8 cellular contexts compared by ENCODE assay signal in genomic region chr16:70416748-70417616, GRCh38. TPM values are rescaled to one million over a fixed set of nuclear protein-coding genes. Genes with fewer than 3 reads are reported as not detected.
DNase-seq lines count a peak whose midpoint lies in the region; ATAC-seq and TF ChIP-seq lines count a peak whose summit lies in the region.
"Had no signal": no experiment of that assay in that cellular context is flagged by ENCODE, and none has a peak within 500 bp of the region (broad histone marks: within the 10 kb centered on the region; RNA-seq: fewer than 3 reads in every experiment).

No MANE protein-coding gene starts in this region.

- ATAC-seq in GM18868 (IDR thresholded peaks at IDR 0.05; ENCODE audit: unreplicated experiment) = peak; percentile 90
- peak; percentile 87 for ATAC-seq in GM21576 (IDR thresholded peaks at IDR 0.05; ENCODE audit: unreplicated experiment)
- ATAC-seq in HG03571 (IDR thresholded peaks at IDR 0.05; ENCODE audit: unreplicated experiment) = peak; percentile 72

- in situ Hi-C loops in KBM-7 (cut with MboI; ENCODE audit: low pct_unique_long_range_greater_than_20kb, low sequenced_read_pairs) (no loop called here), ACHN (cut with HindIII; ENCODE audit: low pct_ligation_motif_present, low pct_unique_long_range_greater_than_20kb, low sequenced_read_pairs) (no loop called here)

- H3K27me3 Mint-ChIP-seq in mesothelial cell of epicardium (ENCODE audit: low read depth) = no peaks in the 10 kb centered on the region

- peaks cover 13% of the 10 kb centered on the region for H3K4me1 Mint-ChIP-seq in mesothelial cell of epicardium

- no peak for DNase-seq in mesothelial cell of epicardium (ENCODE audit: low spot score in 2 of 2, unreplicated experiment in 2 of 2)
- DNase-seq in stimulated activated CD4-positive, alpha-beta T cell treated with anti-CD3 and anti-CD28 coated beads, Interleukin-4, amount 100 ng/mL, for 24 hours = no peak
- DNase-seq in KBM-7 = no peak
- no peak for DNase-seq in ACHN
- DNase-seq: NCI-H524 treated with DMSO at 0.1 percent for 48 hours had no signal

- no peaks in the 10 kb centered on the region for H3K9me3 Mint-ChIP-seq in mesothelial cell of epicardium

- H3K4me3 Mint-ChIP-seq in mesothelial cell of epicardium = no peak overlapping the region

- peak overlapping the region; percentile 75 for H3K27ac Mint-ChIP-seq in mesothelial cell of epicardium

- peaks cover 9% of the 10 kb centered on the region for H3K36me3 Mint-ChIP-seq in mesothelial cell of epicardium

- TF ChIP-seq CTCF in mesothelial cell of epicardium (IDR thresholded peaks at IDR 0.05; ENCODE audit: unreplicated experiment) = no peak

RNA-seq across cellular contexts. Expression of gene ST3GAL2, which starts 21.9 kb away (rescaled TPM):
- 46.5 to 53.0 TPM (median 47.4 TPM) in 3 replicates for total RNA-seq in mesothelial cell of epicardium

RNA-seq across cellular contexts. Expression of gene FCSK, which starts 37.4 kb away (rescaled TPM):
- total RNA-seq in mesothelial cell of epicardium = 26.0 to 29.4 TPM (median 27.7 TPM) in 3 replicates
